In genomic region chr1:9719978-9720722, GRCh38 we compare ENCODE assay signal across 13 cellular contexts.
A peak's percentile ranks its signal among the peaks of the same experiment; 100 is the strongest.
DNase-seq lines count a peak whose midpoint lies in the region; ATAC-seq and TF ChIP-seq lines count a peak whose summit lies in the region.
"Had no signal": no experiment of that assay in that cellular context is flagged by ENCODE, and none has a peak within 500 bp of the region (broad histone marks: within the 10 kb centered on the region; RNA-seq: fewer than 3 reads in every experiment).

No MANE protein-coding gene starts in this region.

- peaks cover 68% of the 10 kb centered on the region for H3K4me1 Mint-ChIP-seq in activated naive CD4-positive, alpha-beta T cell treated with anti-CD3 and anti-CD28 coated beads for 36 hours (ENCODE audit: low read depth)
- peaks cover 27 to 49% of the 10 kb centered on the region in 2 donors for H3K4me1 Mint-ChIP-seq in effector memory CD8-positive, alpha-beta T cell (ENCODE audit: low read depth in 2 of 2)
- H3K4me1 Mint-ChIP-seq in stimulated activated effector memory CD8-positive, alpha-beta T cell treated with anti-CD3 and anti-CD28 coated beads, Interleukin-12 subunit alpha, Interleukin-12 subunit beta, amount 100 ng/mL, for 72 hours = peaks cover 70% of the 10 kb centered on the region

- no peak for TF ChIP-seq POLR2A in NB4 (IDR thresholded peaks at IDR 0.05; ENCODE audit: extremely low read depth, insufficient read length)

- no peak overlapping the region for H3K4me3 ChIP-seq in NB4 (ENCODE audit: low read depth, low read length)

- peaks cover 10% of the 10 kb centered on the region for H3K9me3 Mint-ChIP-seq in activated naive CD4-positive, alpha-beta T cell treated with anti-CD3 and anti-CD28 coated beads for 36 hours
- H3K9me3 Mint-ChIP-seq in effector memory CD8-positive, alpha-beta T cell = no peaks in the 10 kb centered on the region
- H3K9me3 Mint-ChIP-seq in stimulated activated effector memory CD8-positive, alpha-beta T cell treated with anti-CD3 and anti-CD28 coated beads, Interleukin-12 subunit alpha, Interleukin-12 subunit beta, amount 100 ng/mL, for 72 hours = no peaks in the 10 kb centered on the region

- peaks cover 59% of the 10 kb centered on the region for H3K36me3 Mint-ChIP-seq in activated naive CD4-positive, alpha-beta T cell treated with anti-CD3 and anti-CD28 coated beads for 36 hours (ENCODE audit: low read depth)
- peaks cover 90% of the 10 kb centered on the region for H3K36me3 Mint-ChIP-seq in effector memory CD8-positive, alpha-beta T cell (ENCODE audit: insufficient read depth)
- peaks cover 100% of the 10 kb centered on the region for H3K36me3 Mint-ChIP-seq in stimulated activated effector memory CD8-positive, alpha-beta T cell treated with anti-CD3 and anti-CD28 coated beads, Interleukin-12 subunit alpha, Interleukin-12 subunit beta, amount 100 ng/mL, for 72 hours

- TF ChIP-seq CTCF in NB4 (IDR thresholded peaks at IDR 0.05; ENCODE audit: low read depth, low read length) = peak; percentile 17
- no peak for TF ChIP-seq CTCF in GM10266 (IDR thresholded peaks at IDR 0.05; ENCODE audit: control insufficient read depth, insufficient read depth, low read depth, missing control alignments)

- H3K4me3 Mint-ChIP-seq in activated naive CD4-positive, alpha-beta T cell treated with anti-CD3 and anti-CD28 coated beads for 36 hours = no peak overlapping the region
- peak overlapping the region; percentile 25 to 79 for H3K4me3 Mint-ChIP-seq in effector memory CD8-positive, alpha-beta T cell
- H3K4me3 Mint-ChIP-seq in stimulated activated effector memory CD8-positive, alpha-beta T cell treated with anti-CD3 and anti-CD28 coated beads, Interleukin-12 subunit alpha, Interleukin-12 subunit beta, amount 100 ng/mL, for 72 hours = peak overlapping the region; percentile 82

- ATAC-seq in effector memory CD8-positive, alpha-beta T cell (replicated peaks) = no peak
- ATAC-seq in stimulated activated effector memory CD8-positive, alpha-beta T cell treated with anti-CD3 and anti-CD28 coated beads, Interleukin-12 subunit alpha, Interleukin-12 subunit beta, amount 100 ng/mL, for 72 hours = no peak
- ATAC-seq: activated CD4-positive, CD25-positive, alpha-beta regulatory T cell treated with anti-CD3 and anti-CD28 coated beads, Interleukin-2, amount 50 U/mL, for 24 hours had no signal

- intact Hi-C loops in activated naive CD4-positive, alpha-beta T cell treated with anti-CD3 and anti-CD28 coated beads for 36 hours (cut with micrococcal nuclease) = no loop called here

- no peaks in the 10 kb centered on the region for H3K27me3 Mint-ChIP-seq in activated naive CD4-positive, alpha-beta T cell treated with anti-CD3 and anti-CD28 coated beads for 36 hours (ENCODE audit: low read depth)
- no peaks in the 10 kb centered on the region for H3K27me3 Mint-ChIP-seq in effector memory CD8-positive, alpha-beta T cell

- DNase-seq in activated naive CD4-positive, alpha-beta T cell treated with anti-CD3 and anti-CD28 coated beads for 36 hours = no peak
- no peak for DNase-seq in activated naive CD4-positive, alpha-beta T cell treated with Interleukin-2 at 50 U/mL for 16 hours
- no peak for DNase-seq in NB4 (ENCODE audit: low read depth)
- no peak for DNase-seq in effector memory CD8-positive, alpha-beta T cell
- no peak for DNase-seq in stimulated activated effector memory CD8-positive, alpha-beta T cell treated with anti-CD3 and anti-CD28 coated beads, Interleukin-12 subunit alpha, Interleukin-12 subunit beta, amount 100 ng/mL, for 72 hours (ENCODE audit: low spot score in 2 of 2)
- DNase-seq in GM10266 (ENCODE audit: extremely low spot score) = no peak
- no peak for DNase-seq in activated CD4-positive, CD25-positive, alpha-beta regulatory T cell treated with anti-CD3 and anti-CD28 coated beads, Interleukin-2, amount 50 U/mL, for 72 hours
- DNase-seq in NCI-H187 treated with DMSO at 0.1 percent for 48 hours (lab: John Stamatoyannopoulos, UW) = no peak
- DNase-seq: activated gamma-delta T cell; BE2C; retina; stimulated activated CD4-positive, alpha-beta T cell treated with anti-CD3 and anti-CD28 coated beads, Interleukin-4, amount 100 ng/mL, for 1 hour had no signal

- CTCF ChIA-PET in activated naive CD4-positive, alpha-beta T cell treated with anti-CD3 and anti-CD28 coated beads for 36 hours (lab: Charles Lee) = interaction anchor here (0.6 to 14.9 kb wide), 13 partner anchors 10 to 194 kb away, joined by 3 to 134 read pairs (median 4); no protein-coding TSS in a partner anchor

- peak overlapping the region; percentile 63 for H3K27ac Mint-ChIP-seq in activated naive CD4-positive, alpha-beta T cell treated with anti-CD3 and anti-CD28 coated beads for 36 hours
- H3K27ac Mint-ChIP-seq in effector memory CD8-positive, alpha-beta T cell = peak overlapping the region in 1 of 2 donors; percentile 91
- H3K27ac Mint-ChIP-seq in stimulated activated effector memory CD8-positive, alpha-beta T cell treated with anti-CD3 and anti-CD28 coated beads, Interleukin-12 subunit alpha, Interleukin-12 subunit beta, amount 100 ng/mL, for 72 hours = peak overlapping the region; percentile 97
